Comparison of ENCODE assay signal across 9 cellular contexts in genomic region chr2:50535971-50536759, GRCh38.
DNase-seq lines count a peak whose midpoint lies in the region; ATAC-seq and TF ChIP-seq lines count a peak whose summit lies in the region.
"Had no signal": no experiment of that assay in that cellular context is flagged by ENCODE, and none has a peak within 500 bp of the region (broad histone marks: within the 10 kb centered on the region; RNA-seq: fewer than 3 reads in every experiment).

No MANE protein-coding gene starts in this region.

- H3K36me3 ChIP-seq in ACC112 (ENCODE audit: insufficient read depth, low read length) (no peaks in the 10 kb centered on the region), WERI-Rb-1 (no peaks in the 10 kb centered on the region), liver (ENCODE audit: control insufficient read depth in 4 of 4, insufficient read depth in 3 of 4, low read depth in 1 of 4, low read length in 3 of 4) (no peaks in the 10 kb centered on the region), gastrocnemius medialis (no peaks in the 10 kb centered on the region)

- intact Hi-C loops in gastrocnemius medialis (cut with DNase I; ENCODE audit: low total_unique reads) = no loop called here
- intact Hi-C loops in activated CD4-positive, alpha-beta T cell treated with anti-CD3 and anti-CD28 coated beads for 36 hours (cut with DNase I, micrococcal nuclease) = no loop called here

- peak overlapping the region; percentile 60 for H3K4me3 ChIP-seq in ACC112 (ENCODE audit: low read depth, low read length)
- no peak overlapping the region for H3K4me3 ChIP-seq in NB4 (ENCODE audit: low read depth, low read length)
- no peak overlapping the region for H3K4me3 ChIP-seq in WERI-Rb-1 (ENCODE audit: low read depth, low read length)
- H3K4me3 ChIP-seq in liver (ENCODE audit: low read depth in 1 of 3, low read length in 3 of 3) = no peak overlapping the region
- H3K4me3 ChIP-seq in gastrocnemius medialis = no peak overlapping the region

- CTCF ChIA-PET in activated CD4-positive, alpha-beta T cell treated with anti-CD3 and anti-CD28 coated beads for 36 hours (lab: Charles Lee) = no interaction called here
- CTCF ChIA-PET in activated CD4-positive, alpha-beta T cell treated with anti-CD3 and anti-CD28 coated beads, Interleukin-2, amount 10 ng/mL, durations not matched to agents 7 days and 5 days (lab: Charles Lee) = no interaction called here

- DNase-seq in NB4 (ENCODE audit: low read depth) (peak; percentile 50), WERI-Rb-1 (peak; percentile 37), gastrocnemius medialis (no peak)
- DNase-seq in activated CD4-positive, alpha-beta T cell treated with anti-CD3 and anti-CD28 coated beads for 36 hours = no peak
- no peak for DNase-seq in activated CD4-positive, alpha-beta T cell treated with anti-CD3 and anti-CD28 coated beads, Interleukin-2, amount 10 ng/mL, durations not matched to agents 7 days and 5 days

- no peaks in the 10 kb centered on the region for H3K9me3 Mint-ChIP-seq in activated CD4-positive, alpha-beta T cell treated with anti-CD3 and anti-CD28 coated beads for 36 hours (ENCODE audit: low read depth)
- no peaks in the 10 kb centered on the region for H3K9me3 Mint-ChIP-seq in activated CD4-positive, alpha-beta T cell treated with anti-CD3 and anti-CD28 coated beads, Interleukin-2, amount 10 ng/mL, durations not matched to agents 7 days and 5 days

- H3K9ac ChIP-seq in liver (ENCODE audit: low read depth in 1 of 2, low read length in 2 of 2) = no peak overlapping the region

- TF ChIP-seq POLR2A in NB4 (IDR thresholded peaks at IDR 0.05; ENCODE audit: extremely low read depth, insufficient read length) (no peak), gastrocnemius medialis (IDR thresholded peaks at IDR 0.05) (no peak)

- peak; percentile 86 for ATAC-seq in GM18907 (IDR thresholded peaks at IDR 0.05; ENCODE audit: unreplicated experiment)
- ATAC-seq in gastrocnemius medialis = no peak
- no peak for ATAC-seq in activated CD4-positive, alpha-beta T cell treated with anti-CD3 and anti-CD28 coated beads for 36 hours

- no peak overlapping the region for H3K27ac Mint-ChIP-seq in activated CD4-positive, alpha-beta T cell treated with anti-CD3 and anti-CD28 coated beads for 36 hours
- no peak overlapping the region for H3K27ac Mint-ChIP-seq in activated CD4-positive, alpha-beta T cell treated with anti-CD3 and anti-CD28 coated beads, Interleukin-2, amount 10 ng/mL, durations not matched to agents 7 days and 5 days
- H3K27ac Mint-ChIP-seq: activated naive CD8-positive, alpha-beta T cell had no signal

- H3K79me2 ChIP-seq in ACC112 (ENCODE audit: control insufficient read depth, insufficient read depth, low read length, unreplicated experiment) = no peaks in the 10 kb centered on the region

- no peaks in the 10 kb centered on the region for H3K4me1 Mint-ChIP-seq in activated CD4-positive, alpha-beta T cell treated with anti-CD3 and anti-CD28 coated beads for 36 hours
- H3K4me1 Mint-ChIP-seq in activated CD4-positive, alpha-beta T cell treated with anti-CD3 and anti-CD28 coated beads, Interleukin-2, amount 10 ng/mL, durations not matched to agents 7 days and 5 days = no peaks in the 10 kb centered on the region

- H3K36me3 Mint-ChIP-seq in activated CD4-positive, alpha-beta T cell treated with anti-CD3 and anti-CD28 coated beads for 36 hours (ENCODE audit: low read depth) = no peaks in the 10 kb centered on the region
- no peaks in the 10 kb centered on the region for H3K36me3 Mint-ChIP-seq in activated CD4-positive, alpha-beta T cell treated with anti-CD3 and anti-CD28 coated beads, Interleukin-2, amount 10 ng/mL, durations not matched to agents 7 days and 5 days (ENCODE audit: low read depth)
- H3K36me3 Mint-ChIP-seq: activated naive CD8-positive, alpha-beta T cell had no signal

- H3K27me3 ChIP-seq in ACC112 (ENCODE audit: insufficient read depth, low read length) (no peaks in the 10 kb centered on the region; the same call in 1 of the 2 replicates), WERI-Rb-1 (ENCODE audit: insufficient read depth, low read depth, severe bottlenecking) (no peaks in the 10 kb centered on the region), liver (ENCODE audit: control insufficient read depth in 4 of 4, insufficient read depth in 4 of 4, low read length in 3 of 4) (peaks cover 0 to 5% (median 0%) of the 10 kb centered on the region in 4 donors), gastrocnemius medialis (peaks cover 0 to 2% (median 0%) of the 10 kb centered on the region in 3 donors)

- no peak overlapping the region for H3K4me3 Mint-ChIP-seq in activated CD4-positive, alpha-beta T cell treated with anti-CD3 and anti-CD28 coated beads for 36 hours
- H3K4me3 Mint-ChIP-seq in activated CD4-positive, alpha-beta T cell treated with anti-CD3 and anti-CD28 coated beads, Interleukin-2, amount 10 ng/mL, durations not matched to agents 7 days and 5 days = no peak overlapping the region
- H3K4me3 Mint-ChIP-seq: activated naive CD8-positive, alpha-beta T cell had no signal

- WGBS in liver = 74% methylated on average over 11 of the region's 11 CpGs

- H3K9me3 ChIP-seq in WERI-Rb-1 (ENCODE audit: severe bottlenecking) = no peaks in the 10 kb centered on the region
- H3K9me3 ChIP-seq in liver (ENCODE audit: control insufficient read depth in 4 of 4, low read length in 3 of 4) = no peaks in the 10 kb centered on the region
- H3K9me3 ChIP-seq in gastrocnemius medialis = no peaks in the 10 kb centered on the region

- TF ChIP-seq CTCF in NB4 (IDR thresholded peaks at IDR 0.05; ENCODE audit: low read depth, low read length) (peak; percentile 61), WERI-Rb-1 (IDR thresholded peaks at IDR 0.05; ENCODE audit: low read depth, low read length) (peak; percentile 54), liver (IDR thresholded peaks at IDR 0.05; ENCODE audit: low read depth, low read length, missing input control) (peak; percentile 36), gastrocnemius medialis (IDR thresholded peaks at IDR 0.05 in 4 of 5, conservative IDR thresholded peaks at IDR 0.05 in 1 of 5) (peak in 1 of 5 experiments; percentile 7)

- POLR2A ChIA-PET in activated CD4-positive, alpha-beta T cell treated with anti-CD3 and anti-CD28 coated beads for 36 hours (lab: Charles Lee) = no interaction called here
- POLR2A ChIA-PET in activated CD4-positive, alpha-beta T cell treated with anti-CD3 and anti-CD28 coated beads, Interleukin-2, amount 10 ng/mL, durations not matched to agents 7 days and 5 days (lab: Charles Lee) = no interaction called here

- H3K4me1 ChIP-seq in ACC112 (ENCODE audit: control insufficient read depth, insufficient read depth, low read length, unreplicated experiment) (no peaks in the 10 kb centered on the region), liver (ENCODE audit: control insufficient read depth in 4 of 4, insufficient read depth in 4 of 4, low read length in 3 of 4) (peaks cover 0 to 6% (median 0%) of the 10 kb centered on the region in 4 donors), gastrocnemius medialis (no peaks in the 10 kb centered on the region)

- peak overlapping the region; percentile 60 for H2AFZ ChIP-seq in ACC112 (ENCODE audit: low read length, unreplicated experiment)

- no peak overlapping the region for H3K27ac ChIP-seq in ACC112 (ENCODE audit: low read depth, low read length)
- H3K27ac ChIP-seq in WERI-Rb-1 = peak overlapping the region; percentile 38; the same call in 1 of the 2 replicates
- no peak overlapping the region for H3K27ac ChIP-seq in liver (ENCODE audit: low read depth in 1 of 2, low read length in 2 of 2)
- H3K27ac ChIP-seq in gastrocnemius medialis = no peak overlapping the region

- no peaks in the 10 kb centered on the region for H3K27me3 Mint-ChIP-seq in activated CD4-positive, alpha-beta T cell treated with anti-CD3 and anti-CD28 coated beads for 36 hours
- H3K27me3 Mint-ChIP-seq in activated CD4-positive, alpha-beta T cell treated with anti-CD3 and anti-CD28 coated beads, Interleukin-2, amount 10 ng/mL, durations not matched to agents 7 days and 5 days = no peaks in the 10 kb centered on the region
- H3K27me3 Mint-ChIP-seq: activated naive CD8-positive, alpha-beta T cell had no signal

- in situ Hi-C loops in gastrocnemius medialis (cut with MboI; ENCODE audit: low sequenced_read_pairs in 4 of 4) = no loop called here

- peak; percentile 32 to 62 for TF ChIP-seq RAD21 in liver (IDR thresholded peaks at IDR 0.05)

TF ChIP-seq in liver, 16 proteins besides CTCF, POLR2A, EP300 and RAD21 (continues in another document):
- no peak for TF ChIP-seq SP1 (IDR thresholded peaks at IDR 0.05)
- TF ChIP-seq, protein P1, sequence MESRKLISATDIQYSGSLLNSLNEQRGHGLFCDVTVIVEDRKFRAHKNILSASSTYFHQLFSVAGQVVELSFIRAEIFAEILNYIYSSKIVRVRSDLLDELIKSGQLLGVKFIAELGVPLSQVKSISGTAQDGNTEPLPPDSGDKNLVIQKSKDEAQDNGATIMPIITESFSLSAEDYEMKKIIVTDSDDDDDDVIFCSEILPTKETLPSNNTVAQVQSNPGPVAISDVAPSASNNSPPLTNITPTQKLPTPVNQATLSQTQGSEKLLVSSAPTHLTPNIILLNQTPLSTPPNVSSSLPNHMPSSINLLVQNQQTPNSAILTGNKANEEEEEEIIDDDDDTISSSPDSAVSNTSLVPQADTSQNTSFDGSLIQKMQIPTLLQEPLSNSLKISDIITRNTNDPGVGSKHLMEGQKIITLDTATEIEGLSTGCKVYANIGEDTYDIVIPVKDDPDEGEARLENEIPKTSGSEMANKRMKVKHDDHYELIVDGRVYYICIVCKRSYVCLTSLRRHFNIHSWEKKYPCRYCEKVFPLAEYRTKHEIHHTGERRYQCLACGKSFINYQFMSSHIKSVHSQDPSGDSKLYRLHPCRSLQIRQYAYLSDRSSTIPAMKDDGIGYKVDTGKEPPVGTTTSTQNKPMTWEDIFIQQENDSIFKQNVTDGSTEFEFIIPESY (IDR thresholded peaks at IDR 0.05) = no peak

Comparison
In these comparisons a context has a peak if more than half of its experiments do, and no peak if none do; other contexts are left out.
1. DNase-seq: peak in NB4 (single experiment) and WERI-Rb-1 (single experiment); none in gastrocnemius medialis (0 of 2), activated CD4-positive, alpha-beta T cell treated with anti-CD3 and anti-CD28 coated beads for 36 hours (single experiment) and activated CD4-positive, alpha-beta T cell treated with anti-CD3 and anti-CD28 coated beads, Interleukin-2, amount 10 ng/mL, durations not matched to agents 7 days and 5 days (single experiment).